Comparison of ENCODE assay signal across 24 cellular contexts in genomic region chr1:186030453-186030852, GRCh38.
"Had no signal": no experiment of that assay in that cellular context is flagged by ENCODE, and none has a peak within 500 bp of the region (broad histone marks: within the 10 kb centered on the region; RNA-seq: fewer than 3 reads in every experiment).

No MANE protein-coding gene starts in this region.

- H3K4me2 ChIP-seq: hepatocyte had no signal

- H3K27me3 Mint-ChIP-seq: naive B cell had no signal

- DNase-seq: dermis blood vessel endothelial cell; dorsolateral prefrontal cortex; effector CD4-positive, alpha-beta T cell; effector memory CD4-positive, alpha-beta T cell; foreskin keratinocyte; heart left ventricle; hypothalamus; immature natural killer cell; left cardiac atrium; left lung; left ventricle myocardium superior; lower lobe of right lung; mesenchymal stem cell; mucosa of descending colon; naive B cell had no signal

- H3K27ac Mint-ChIP-seq: immature natural killer cell, mesothelial cell of epicardium, naive B cell had no signal

- H3K4me3 Mint-ChIP-seq: immature natural killer cell, mesothelial cell of epicardium, naive B cell had no signal

- FAIRE-seq: colon, endothelial cell of umbilical vein, frontal cortex, keratinocyte had no signal

- H3K36me3 ChIP-seq: heart left ventricle, left lung, lower lobe of right lung had no signal

- H3K4me3 ChIP-seq: coronary artery, dorsolateral prefrontal cortex, esophagus muscularis mucosa, gastroesophageal sphincter, heart left ventricle, hepatocyte, left lung, lower lobe of right lung, mucosa of descending colon had no signal

- ATAC-seq: foreskin keratinocyte, gastroesophageal sphincter, heart left ventricle, left cardiac atrium, left lung, left ventricle myocardium superior, lower lobe of right lung, mucosa of descending colon had no signal

- H3K36me3 Mint-ChIP-seq: immature natural killer cell had no signal

- H3K27me3 ChIP-seq: dorsolateral prefrontal cortex, esophagus muscularis mucosa, foreskin keratinocyte, gastroesophageal sphincter, heart left ventricle, hepatocyte, left lung had no signal

- H3K27ac ChIP-seq: coronary artery, dorsolateral prefrontal cortex, esophagus muscularis mucosa, foreskin keratinocyte, gastroesophageal sphincter, heart left ventricle, hepatocyte, left lung, lower lobe of right lung had no signal

- H3K79me2 ChIP-seq: hepatocyte had no signal

- H3K4me1 Mint-ChIP-seq: immature natural killer cell, naive B cell had no signal

- H2AFZ ChIP-seq: hepatocyte had no signal
